ENCODE assay signal across 8 cellular contexts in the genomic region with DNA sequence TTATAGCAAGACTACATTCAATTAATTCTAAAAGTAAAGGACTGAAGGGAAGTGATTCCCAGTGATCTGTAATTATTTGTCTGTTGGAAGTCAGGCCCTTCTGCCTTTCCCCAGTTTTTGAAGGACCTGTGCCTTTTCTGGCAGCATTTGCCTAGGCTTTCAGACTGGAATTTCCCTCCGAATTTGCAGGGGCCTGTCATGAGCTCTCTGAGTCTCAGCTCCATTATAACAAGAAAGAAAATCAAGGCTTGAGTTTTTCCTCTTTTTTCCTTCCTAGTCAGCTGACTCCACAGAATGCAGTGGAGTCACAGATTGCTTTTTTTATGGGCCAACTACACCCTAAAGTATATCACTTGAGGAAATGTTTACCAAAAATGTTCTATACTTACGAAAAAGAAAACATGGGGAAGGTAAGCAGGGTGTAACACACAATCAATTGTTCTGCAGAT. TPM values are rescaled to one million over a fixed set of nuclear protein-coding genes. Genes with fewer than 3 reads are reported as not detected.
DNase-seq lines count a peak whose midpoint lies in the region; ATAC-seq and TF ChIP-seq lines count a peak whose summit lies in the region.

No MANE protein-coding gene starts in this region.

- H3K9me3 Mint-ChIP-seq in Calu3 (ENCODE audit: low read depth, unreplicated experiment) (no peaks in the 10 kb centered on the region), neural crest cell (no peaks in the 10 kb centered on the region)
- H3K9me3 Mint-ChIP-seq in effector memory CD8-positive, alpha-beta T cell = no peaks in the 10 kb centered on the region

- H3K27me3 Mint-ChIP-seq in Calu3 (ENCODE audit: unreplicated experiment) (no peaks in the 10 kb centered on the region), neural crest cell (ENCODE audit: low read depth) (peaks cover 69% of the 10 kb centered on the region)
- peaks cover 32 to 49% of the 10 kb centered on the region in 2 donors for H3K27me3 Mint-ChIP-seq in effector memory CD8-positive, alpha-beta T cell

- peaks cover 29% of the 10 kb centered on the region for H3K36me3 Mint-ChIP-seq in Calu3 (ENCODE audit: insufficient read depth, unreplicated experiment)
- no peaks in the 10 kb centered on the region for H3K36me3 Mint-ChIP-seq in effector memory CD8-positive, alpha-beta T cell (ENCODE audit: insufficient read depth)
- no peaks in the 10 kb centered on the region for H3K36me3 Mint-ChIP-seq in neural crest cell (ENCODE audit: low read depth)

- DNase-seq in Calu3 = no peak
- DNase-seq in NCI-H69 (lab: John Stamatoyannopoulos, UW) = peak; percentile 67
- no peak for DNase-seq in effector memory CD8-positive, alpha-beta T cell
- DNase-seq in neural crest cell (ENCODE audit: low read depth, low spot score) = no peak
- DNase-seq in stimulated activated CD4-positive, alpha-beta T cell treated with anti-CD3 and anti-CD28 coated beads, Interleukin-2, amount 100 ng/mL, for 48 hours = no peak
- DNase-seq in AG08396 (ENCODE audit: low spot score) = no peak
- DNase-seq in SHP77 (lab: John Stamatoyannopoulos, UW) = no peak
- DNase-seq in DMS79 treated with DMSO at 0.1 percent for 48 hours (lab: John Stamatoyannopoulos, UW) = no peak

- peaks cover 34% of the 10 kb centered on the region for H3K4me1 Mint-ChIP-seq in Calu3 (ENCODE audit: low read depth, unreplicated experiment)
- H3K4me1 Mint-ChIP-seq in effector memory CD8-positive, alpha-beta T cell (ENCODE audit: low read depth in 2 of 2) = peaks cover 3 to 11% of the 10 kb centered on the region in 2 donors
- H3K4me1 Mint-ChIP-seq in neural crest cell = peaks cover 5% of the 10 kb centered on the region

- no peak for ATAC-seq in effector memory CD8-positive, alpha-beta T cell (replicated peaks)

- H3K4me3 Mint-ChIP-seq in Calu3 (ENCODE audit: low read depth, unreplicated experiment) = peak overlapping the region; percentile 80
- peak overlapping the region; percentile 34 to 63 for H3K4me3 Mint-ChIP-seq in effector memory CD8-positive, alpha-beta T cell
- H3K4me3 Mint-ChIP-seq in neural crest cell = peak overlapping the region; percentile 81

- TSS peak; percentile 69 for BruUV-seq in Calu3 (replicated peaks; lab: Mats Ljungman, UMichigan)

- TF ChIP-seq CTCF in Calu3 (IDR thresholded peaks at IDR 0.05; ENCODE audit: unreplicated experiment) (no peak), neural crest cell (conservative IDR thresholded peaks at IDR 0.05) (no peak)

- CTCF ChIA-PET in Calu3 (lab: Charles Lee) = interaction anchor here (0.6 to 1.5 kb wide), 7 partner anchors 11 to 460 kb away, joined by 3 to 8 read pairs (median 5); no protein-coding TSS in a partner anchor

- intact Hi-C loops in Calu3 (cut with micrococcal nuclease; ENCODE audit: unreplicated experiment) = loop anchor here (5.0 kb wide), 1 partner anchor 49 kb away; no protein-coding TSS in a partner anchor

- peak overlapping the region; percentile 73 for H3K27ac Mint-ChIP-seq in Calu3 (ENCODE audit: unreplicated experiment)
- no peak overlapping the region for H3K27ac Mint-ChIP-seq in effector memory CD8-positive, alpha-beta T cell
- no peak overlapping the region for H3K27ac Mint-ChIP-seq in neural crest cell (ENCODE audit: unreplicated experiment)

RNA-seq across cellular contexts. Expression of gene NR5A2, which starts 1.1 kb away (rescaled TPM):
- total RNA-seq in Calu3 (2022) (6.9 and 9.5 TPM in 2 replicates), neural crest cell (not detected in 2 replicates)
